8 cellular contexts compared by ENCODE assay signal in genomic region chr18:76524900-76525698, GRCh38. TPM values are rescaled to one million over a fixed set of nuclear protein-coding genes. Genes with fewer than 3 reads are reported as not detected.
A peak's percentile ranks its signal among the peaks of the same experiment; 100 is the strongest.
DNase-seq lines count a peak whose midpoint lies in the region; ATAC-seq and TF ChIP-seq lines count a peak whose summit lies in the region.

No MANE protein-coding gene starts in this region.

- no peaks in the 10 kb centered on the region for H3K36me3 ChIP-seq in right lobe of liver
- no peaks in the 10 kb centered on the region for H3K36me3 ChIP-seq in transverse colon

- H3K4ac ChIP-seq in H9 (ENCODE audit: low read depth, low read length), result no peak overlapping the region; the same call in 1 of the 2 replicates

- H4K20me1 ChIP-seq in H9 (ENCODE audit: control insufficient read depth, insufficient read depth, insufficient read length), result no peaks in the 10 kb centered on the region

- H3K36me3 Mint-ChIP-seq in H9 (ENCODE audit: insufficient read depth in 1 of 3, low read depth in 3 of 3) (no peaks in the 10 kb centered on the region), chondrocyte (ENCODE audit: low read depth) (no peaks in the 10 kb centered on the region)

- no peak overlapping the region for H4K91ac ChIP-seq in H9 (ENCODE audit: insufficient read length, low read depth, low read length)

- intact Hi-C loops in right lobe of liver (cut with DNase I) (no loop called here), transverse colon (cut with DNase I; ENCODE audit: low total_unique reads) (no loop called here)

- peaks cover 6% of the 10 kb centered on the region for H3K23me2 ChIP-seq in H9 (ENCODE audit: insufficient read length, low read depth, low read length, poor library complexity, severe bottlenecking)

- no peak overlapping the region for H2BK15ac ChIP-seq in H9 (ENCODE audit: low read depth, low read length)

- H3K27ac ChIP-seq in H9 (ENCODE audit: insufficient read length, low read depth, low read length), result no peak overlapping the region
- H3K27ac ChIP-seq in right lobe of liver, result no peak overlapping the region
- H3K27ac ChIP-seq in transverse colon, result peak overlapping the region; percentile 49 to 68 (median 58)

- H3K27me3 Mint-ChIP-seq in H9 (ENCODE audit: low read depth) (peaks cover 21% of the 10 kb centered on the region), chondrocyte (ENCODE audit: low read depth) (peaks cover 8% of the 10 kb centered on the region)

- H3T11ph ChIP-seq in H9 (ENCODE audit: low read length), result peak overlapping the region; percentile 21

- H2BK12ac ChIP-seq in H9 (ENCODE audit: insufficient read length, low read depth, low read length), result no peak overlapping the region

- DNase-seq in H9, result no peak
- DNase-seq in NCI-H2227 (lab: John Stamatoyannopoulos, UW; ENCODE audit: unreplicated experiment), result peak; percentile 83
- no peak for DNase-seq in chondrocyte (ENCODE audit: low spot score)
- DNase-seq in right lobe of liver, result no peak
- DNase-seq in transverse colon, result peak; percentile 13
- DNase-seq in activated CD8-positive, alpha-beta memory T cell treated with anti-CD3 and anti-CD28 coated beads, Interleukin-2, amount 50 U/mL, for 4 hours, result no peak

- peak overlapping the region; percentile 87 for H3K14ac ChIP-seq in H9 (ENCODE audit: insufficient read depth, low read length)

- WGBS in H9 (ENCODE audit: extremely low coverage, insufficient read length, low lambda C conversion rate), result no CpG with 5 or more reads among the region's 20 CpGs
- 26% methylated on average over 20 of the region's 20 CpGs for WGBS in right lobe of liver (ENCODE audit: insufficient coverage, low coverage, low lambda C conversion rate, missing lambda C conversion rate)
- WGBS in transverse colon (ENCODE audit: low coverage in 1 of 2), 2 donors, result 33 to 40% methylated on average over 9 to 20 of the region's 20 CpGs

- H3K9me3 Mint-ChIP-seq in H9 (no peaks in the 10 kb centered on the region), chondrocyte (ENCODE audit: low read depth) (no peaks in the 10 kb centered on the region)

- H3K4me3 ChIP-seq in right lobe of liver (peak overlapping the region; percentile 21 to 28 (median 22)), transverse colon (peak overlapping the region; percentile 7 to 28 (median 14))

- TF ChIP-seq POLR2A in right lobe of liver (IDR thresholded peaks at IDR 0.05) (no peak), transverse colon (IDR thresholded peaks at IDR 0.05) (peak; percentile 17)

- ATAC-seq in right lobe of liver (peak; percentile 25 to 69 (median 46)), GM21619 (IDR thresholded peaks at IDR 0.05; ENCODE audit: unreplicated experiment) (no peak), HG02798 (IDR thresholded peaks at IDR 0.05; ENCODE audit: poor library complexity, unreplicated experiment) (no peak)

- no peak overlapping the region; a peak in 2 of 7 replicates for H3K27ac Mint-ChIP-seq in H9
- peak overlapping the region; percentile 43 for H3K27ac Mint-ChIP-seq in chondrocyte (ENCODE audit: unreplicated experiment)

- no peak overlapping the region for H2AK5ac ChIP-seq in H9 (ENCODE audit: insufficient read length, low read length)

- H3K79me2 ChIP-seq in H9 (ENCODE audit: insufficient read depth, low read length), result no peaks in the 10 kb centered on the region

- peak overlapping the region; percentile 89 for H2BK120ac ChIP-seq in H9 (ENCODE audit: low read depth, low read length, poor library complexity, severe bottlenecking)

- H3K9me3 ChIP-seq in H9 (ENCODE audit: control insufficient read depth, low read depth, low read length), result no peaks in the 10 kb centered on the region
- no peaks in the 10 kb centered on the region for H3K9me3 ChIP-seq in right lobe of liver
- no peaks in the 10 kb centered on the region for H3K9me3 ChIP-seq in transverse colon

- peak overlapping the region; percentile 43 for H3K9ac ChIP-seq in H9 (ENCODE audit: extremely low read depth, insufficient read length, low read length)

- H2AFZ ChIP-seq in H9 (ENCODE audit: low read length), result no peak overlapping the region

- H3K4me1 ChIP-seq in H9 (ENCODE audit: insufficient read depth, low read length) (peaks cover 6% of the 10 kb centered on the region; the same call in 1 of the 2 replicates), right lobe of liver (peaks cover 0 to 10% (median 2%) of the 10 kb centered on the region in 4 donors), transverse colon (peaks cover 0 to 12% (median 7%) of the 10 kb centered on the region in 4 donors)

- in situ Hi-C loops in transverse colon (cut with MboI; ENCODE audit: low pct_ligation_motif_present in 1 of 4, low pct_unique_long_range_greater_than_20kb in 1 of 4, low sequenced_read_pairs in 3 of 4), result no loop called here

- peak overlapping the region; percentile 92 for H3K4me2 ChIP-seq in H9 (ENCODE audit: insufficient read depth, insufficient read length, low read length)

- H3K79me1 ChIP-seq in H9 (ENCODE audit: insufficient read depth, low read depth, low read length, poor library complexity, severe bottlenecking), result no peaks in the 10 kb centered on the region

- H2BK20ac ChIP-seq in H9 (ENCODE audit: low read depth, low read length, poor library complexity, severe bottlenecking), result no peak overlapping the region

- no peaks in the 10 kb centered on the region for H3K27me3 ChIP-seq in H9 (ENCODE audit: insufficient read depth, low read length)
- no peaks in the 10 kb centered on the region for H3K27me3 ChIP-seq in right lobe of liver
- H3K27me3 ChIP-seq in transverse colon, result peaks cover 25% of the 10 kb centered on the region

- no peak overlapping the region for H4K8ac ChIP-seq in H9 (replicated peaks; ENCODE audit: insufficient read length, low read depth, low read length)

- no peak for TF ChIP-seq EP300 in transverse colon (IDR thresholded peaks at IDR 0.05; ENCODE audit: low read depth)

- H3K4me3 Mint-ChIP-seq in H9 (peak overlapping the region in 1 of 2 experiments; percentile 74; a peak in 4 of 5 replicates), chondrocyte (ENCODE audit: unreplicated experiment) (peak overlapping the region; percentile 63)

- no peak overlapping the region for H3K23ac ChIP-seq in H9 (ENCODE audit: insufficient read length, low read depth, low read length)

- H3K4me1 Mint-ChIP-seq in H9 (peaks cover 35 to 38% of the 10 kb centered on the region in 2 experiments), chondrocyte (ENCODE audit: low read depth) (peaks cover 20% of the 10 kb centered on the region)

- peak overlapping the region; percentile 72 for H3K18ac ChIP-seq in H9 (ENCODE audit: insufficient read length, low read depth, low read length)

- no peak overlapping the region for H2BK5ac ChIP-seq in H9 (ENCODE audit: insufficient read length, low read length)

- H4K5ac ChIP-seq in H9 (ENCODE audit: insufficient read length, low read depth, low read length), result no peak overlapping the region

- no peak for TF ChIP-seq CTCF in H9 (conservative IDR thresholded peaks at IDR 0.05)
- no peak for TF ChIP-seq CTCF in chondrocyte (IDR thresholded peaks at IDR 0.05)
- no peak for TF ChIP-seq CTCF in right lobe of liver (IDR thresholded peaks at IDR 0.05)
- TF ChIP-seq CTCF in transverse colon (IDR thresholded peaks at IDR 0.05), result no peak

- no peak overlapping the region for H3K56ac ChIP-seq in H9 (ENCODE audit: insufficient read length, low read depth, low read length)

RNA-seq across cellular contexts. Expression of gene ZNF516, which starts 30.1 kb away (rescaled TPM):
- total RNA-seq in H9 (2021) (22.6 and 22.7 TPM in 2 replicates), chondrocyte (26.1 to 31.8 TPM (median 27.7 TPM) in 3 replicates), right lobe of liver (10 to 100 TPM; 10.2 to 16.0 (median 13.7) TPM), transverse colon (10 to 100 TPM; 19.4 to 37.8 (median 26.7) TPM)

Comparison
In these comparisons a context has a peak if more than half of its experiments do, and no peak if none do; other contexts are left out.
1. DNase-seq: peak in NCI-H2227 (single experiment) and transverse colon (single experiment); none in H9 (single experiment), chondrocyte (single experiment), right lobe of liver (0 of 3) and activated CD8-positive, alpha-beta memory T cell treated with anti-CD3 and anti-CD28 coated beads, Interleukin-2, amount 50 U/mL, for 4 hours (single experiment).
2. H3K27ac ChIP-seq: peak in transverse colon (4 of 4); none in H9 (single experiment) and right lobe of liver (0 of 3).
3. ATAC-seq: peak in right lobe of liver (4 of 4); none in GM21619 (single experiment) and HG02798 (single experiment).